9 cellular contexts compared by ENCODE assay signal in genomic region chr12:109910969-109911348, GRCh38. TPM values are rescaled to one million over a fixed set of nuclear protein-coding genes. Genes with fewer than 3 reads are reported as not detected.
DNase-seq lines count a peak whose midpoint lies in the region; ATAC-seq and TF ChIP-seq lines count a peak whose summit lies in the region.
"Had no signal": no experiment of that assay in that cellular context is flagged by ENCODE, and none has a peak within 500 bp of the region (broad histone marks: within the 10 kb centered on the region; RNA-seq: fewer than 3 reads in every experiment).

No MANE protein-coding gene starts in this region.

- no peak overlapping the region for H3K27ac Mint-ChIP-seq in GM23338

- DNase-seq in BE2C (peak; percentile 64), GM23338 (ENCODE audit: low spot score) (peak; percentile 93), SW480 (ENCODE audit: low spot score) (peak; percentile 18), iPS DF 4.7 (ENCODE audit: extremely low read depth, low spot score) (peak; percentile 41), amniotic stem cell (lab: John Stamatoyannopoulos, UW) (no peak), superior temporal gyrus (ENCODE audit: extremely low spot score) (no peak)

- H3K9me2 ChIP-seq in GM23338 (ENCODE audit: insufficient read depth) = no peaks in the 10 kb centered on the region

- H3K27me3 Mint-ChIP-seq in GM23338 (ENCODE audit: insufficient read depth, low read depth, poor library complexity) = peaks cover 18% of the 10 kb centered on the region

- H3K79me2 ChIP-seq in GM23338 (replicated peaks; ENCODE audit: insufficient read depth) = no peaks in the 10 kb centered on the region

- peaks cover 44% of the 10 kb centered on the region for H3K36me3 Mint-ChIP-seq in GM23338 (ENCODE audit: low read depth)

- H3K4me1 ChIP-seq in BE2C = peaks cover 11% of the 10 kb centered on the region; the same call in 1 of the 2 replicates
- H3K4me1 ChIP-seq in GM23338 (ENCODE audit: insufficient read depth) = no peaks in the 10 kb centered on the region

- no peaks in the 10 kb centered on the region for H3K9me3 Mint-ChIP-seq in GM23338

- H3K4me3 Mint-ChIP-seq in GM23338 = no peak overlapping the region

- no peak overlapping the region for H3K27ac ChIP-seq in GM23338 (ENCODE audit: low read depth)
- H3K27ac ChIP-seq: suprapubic skin had no signal

- no peak overlapping the region for H2AFZ ChIP-seq in GM23338

- H3K4me1 Mint-ChIP-seq in GM23338 = peaks cover 17% of the 10 kb centered on the region

- H3K27me3 ChIP-seq in BE2C (no peaks in the 10 kb centered on the region), GM23338 (ENCODE audit: insufficient read depth) (peaks cover 35% of the 10 kb centered on the region)
- H3K27me3 ChIP-seq: suprapubic skin had no signal

- H3K4me3 ChIP-seq in BE2C (ENCODE audit: low read depth, low read length) (no peak overlapping the region), GM23338 (no peak overlapping the region)
- H3K4me3 ChIP-seq: suprapubic skin had no signal

- H3K4me2 ChIP-seq in GM23338 = no peak overlapping the region

- peak; percentile 39; the same call in 1 of the 2 replicates for TF ChIP-seq CTCF in BE2C (IDR thresholded peaks at IDR 0.05; ENCODE audit: low read depth, low read length)
- TF ChIP-seq CTCF in GM23338 (conservative IDR thresholded peaks at IDR 0.05; ENCODE audit: low read depth in 2 of 2) = peak; percentile 75 to 99

- peaks cover 8% of the 10 kb centered on the region for H4K20me1 ChIP-seq in GM23338 (replicated peaks; ENCODE audit: insufficient read depth)

- H3F3A ChIP-seq in GM23338 (replicated peaks; ENCODE audit: low read depth) = 0 out of 2 replicates have a peak, but pooled peaks cover 5% of the 10 kb centered on the region

- peak; percentile 99 for ATAC-seq in GM23338
- ATAC-seq in HG02885 (IDR thresholded peaks at IDR 0.05; ENCODE audit: poor library complexity, unreplicated experiment) = no peak
- no peak for ATAC-seq in GM18498 (IDR thresholded peaks at IDR 0.05; ENCODE audit: unreplicated experiment)

- H3K9me3 ChIP-seq in BE2C = no peaks in the 10 kb centered on the region
- H3K9me3 ChIP-seq: suprapubic skin had no signal

- H3K36me3 ChIP-seq in BE2C (peaks cover 69% of the 10 kb centered on the region), GM23338 (ENCODE audit: insufficient read depth) (no peaks in the 10 kb centered on the region)

TF ChIP-seq in GM23338, 12 proteins besides CTCF, POLR2A, EP300 and RAD21 (continues in another document):
- TF ChIP-seq ZNF462 (CRISPR knock-in tag; IDR thresholded peaks at IDR 0.05) = no peak
- no peak for TF ChIP-seq JUNB (IDR thresholded peaks at IDR 0.05; ENCODE audit: unreplicated experiment)
- no peak for TF ChIP-seq POLR2AphosphoS5 (IDR thresholded peaks at IDR 0.05; ENCODE audit: low read depth)
- no peak for TF ChIP-seq STAT1 (IDR thresholded peaks at IDR 0.05; ENCODE audit: unreplicated experiment)
- TF ChIP-seq NANOG (IDR thresholded peaks at IDR 0.05; ENCODE audit: borderline replicate concordance) = no peak
- TF ChIP-seq CREB1 (CRISPR knock-in tag; IDR thresholded peaks at IDR 0.05; ENCODE audit: low read depth) = peak; percentile 47; the same call in 1 of the 2 replicates
- no peak for TF ChIP-seq EZH2phosphoT487 (IDR thresholded peaks at IDR 0.05; ENCODE audit: unreplicated experiment)
- no peak for TF ChIP-seq ETS1 (IDR thresholded peaks at IDR 0.05)
- TF ChIP-seq EZH2 (IDR thresholded peaks at IDR 0.05; ENCODE audit: low read depth, unreplicated experiment) = no peak
- TF ChIP-seq ZNF331 (CRISPR knock-in tag; IDR thresholded peaks at IDR 0.05; ENCODE audit: low read depth) = no peak
- no peak for TF ChIP-seq ZNF114 (CRISPR knock-in tag; IDR thresholded peaks at IDR 0.05)

RNA-seq across cellular contexts. Expression of gene TCHP, which starts 10.9 kb away (rescaled TPM):
- 67.4 TPM for polyA plus RNA-seq in BE2C (2012; ENCODE audit: insufficient read depth, insufficient read length, low read depth)
- total RNA-seq in GM23338 (2014; rRNA removed; shearing (Covaris generic)) = 2.4 and 3.1 TPM in 2 replicates
- polyA plus RNA-seq in GM23338 (2016; fragmentation: Nextera tagmentation; extraction: Ambion mirVana) = 6.2 and 7.4 TPM in 2 replicates

RNA-seq across cellular contexts. Expression of gene GLTP, which starts 30.6 kb away (rescaled TPM):
- 29.7 TPM for polyA plus RNA-seq in BE2C (2012; ENCODE audit: insufficient read depth, insufficient read length, low read depth)
- 24.4 and 30.2 TPM in 2 replicates for total RNA-seq in GM23338 (2014; rRNA removed; shearing (Covaris generic))
- 26.5 and 28.0 TPM in 2 replicates for polyA plus RNA-seq in GM23338 (2016; fragmentation: Nextera tagmentation; extraction: Ambion mirVana)

Comparison
In these comparisons a context has a peak if more than half of its experiments do, and no peak if none do; other contexts are left out.
1. DNase-seq: peak in BE2C (single experiment), GM23338 (single experiment), SW480 (single experiment) and iPS DF 4.7 (single experiment); none in amniotic stem cell (single experiment) and superior temporal gyrus (single experiment).